Comparison of ENCODE assay signal across 8 cellular contexts in genomic region chr10:124744688-124745055, GRCh38. TPM values are rescaled to one million over a fixed set of nuclear protein-coding genes. Genes with fewer than 3 reads are reported as not detected.
DNase-seq lines count a peak whose midpoint lies in the region; ATAC-seq and TF ChIP-seq lines count a peak whose summit lies in the region.

No MANE protein-coding gene starts in this region.

- ATAC-seq in memory B cell (ENCODE audit: low read depth): no peak
- no peak for ATAC-seq in GM18519 (IDR thresholded peaks at IDR 0.05; ENCODE audit: low FRiP score, unreplicated experiment)

- TF ChIP-seq CTCF in Calu3 (IDR thresholded peaks at IDR 0.05; ENCODE audit: unreplicated experiment): no peak
- no peak for TF ChIP-seq CTCF in vagina (IDR thresholded peaks at IDR 0.05)

- BruUV-seq in Calu3 (replicated peaks; lab: Mats Ljungman, UMichigan): no TSS peak

- intact Hi-C loops in Calu3 (cut with micrococcal nuclease; ENCODE audit: unreplicated experiment): loop anchor here (5.0 to 10.0 kb wide), 2 partner anchors 37 to 130 kb away; no protein-coding TSS in a partner anchor
- intact Hi-C loops in vagina (cut with DNase I): loop anchor here (2.0 to 5.0 kb wide), 3 partner anchors 42 to 208 kb away; no protein-coding TSS in a partner anchor

- H3K27ac ChIP-seq in cingulate gyrus (ENCODE audit: low read depth, low read length): peak overlapping the region; percentile 72
- H3K27ac ChIP-seq in vagina: peak overlapping the region; percentile 76

- CTCF ChIA-PET in Calu3 (lab: Charles Lee): interaction anchor here (0.5 to 1.4 kb wide), 3 partner anchors 203 to 621 kb away, joined by 3 to 9 read pairs (median 6); no protein-coding TSS in a partner anchor

- no peaks in the 10 kb centered on the region for H3K27me3 ChIP-seq in MG63
- H3K27me3 ChIP-seq in vagina: no peaks in the 10 kb centered on the region

- peaks cover 70% of the 10 kb centered on the region for H3K4me1 ChIP-seq in vagina

- peak; percentile 12 for DNase-seq in Calu3
- DNase-seq in MG63: no peak
- no peak for DNase-seq in memory B cell (ENCODE audit: low spot score in 2 of 2)
- DNase-seq in vagina (ENCODE audit: extremely low spot score in 2 of 2): peak in 1 of 2 donors; percentile 90
- DNase-seq in activated CD8-positive, alpha-beta memory T cell treated with anti-CD3 and anti-CD28 coated beads, Interleukin-2, amount 50 U/mL, for 4 hours: no peak
- no peak for DNase-seq in DMS79 treated with DMSO at 0.1 percent for 48 hours (lab: John Stamatoyannopoulos, UW)

- H3K9me3 Mint-ChIP-seq in Calu3 (ENCODE audit: low read depth, unreplicated experiment) (no peaks in the 10 kb centered on the region), memory B cell (no peaks in the 10 kb centered on the region)

- H3K27ac Mint-ChIP-seq in Calu3 (ENCODE audit: unreplicated experiment) (no peak overlapping the region), memory B cell (peak overlapping the region; percentile 69)

- H3K4me3 Mint-ChIP-seq in Calu3 (ENCODE audit: low read depth, unreplicated experiment) (no peak overlapping the region), memory B cell (peak overlapping the region; percentile 64)

- peak overlapping the region; percentile 41 for H3K4me3 ChIP-seq in MG63
- peak overlapping the region; percentile 74 to 87 for H3K4me3 ChIP-seq in vagina

- peaks cover 11% of the 10 kb centered on the region for H3K36me3 ChIP-seq in MG63
- no peaks in the 10 kb centered on the region for H3K36me3 ChIP-seq in vagina

- H3K4me1 Mint-ChIP-seq in Calu3 (ENCODE audit: low read depth, unreplicated experiment) (peaks cover 21% of the 10 kb centered on the region), memory B cell (peaks cover 26% of the 10 kb centered on the region)

- no peaks in the 10 kb centered on the region for H3K27me3 Mint-ChIP-seq in Calu3 (ENCODE audit: unreplicated experiment)
- H3K27me3 Mint-ChIP-seq in memory B cell: no peaks in the 10 kb centered on the region

- peaks cover 15% of the 10 kb centered on the region for H3K36me3 Mint-ChIP-seq in Calu3 (ENCODE audit: insufficient read depth, unreplicated experiment)
- H3K36me3 Mint-ChIP-seq in memory B cell: peaks cover 1% of the 10 kb centered on the region

- no peak for TF ChIP-seq POLR2A in vagina (IDR thresholded peaks at IDR 0.05)

- H3K9me3 ChIP-seq in MG63 (no peaks in the 10 kb centered on the region), vagina (no peaks in the 10 kb centered on the region)

RNA-seq across cellular contexts. Expression of gene FAM53B, which starts 0.5 kb away (rescaled TPM):
- total RNA-seq in Calu3 (2022) (11.2 and 12.5 TPM in 2 replicates), vagina (35.1 TPM)
- 14.4 and 15.8 TPM in 2 replicates for total RNA-seq in MG63 (2014; rRNA removed; shearing (Covaris generic); ENCODE audit: low replicate concordance)

RNA-seq across cellular contexts. Expression of gene EEF1AKMT2, which starts 47.0 kb away (rescaled TPM):
- total RNA-seq in Calu3 (2022): 13.0 and 13.2 TPM in 2 replicates
- 23.1 and 43.0 TPM in 2 replicates for total RNA-seq in MG63 (2014; rRNA removed; shearing (Covaris generic); ENCODE audit: low replicate concordance)
- total RNA-seq in vagina: 17.9 TPM

RNA-seq across cellular contexts. Expression of gene ABRAXAS2, which starts 56.9 kb away (rescaled TPM):
- 11.8 and 13.0 TPM in 2 replicates for total RNA-seq in Calu3 (2022)
- total RNA-seq in MG63 (2014; rRNA removed; shearing (Covaris generic); ENCODE audit: low replicate concordance): 17.6 and 23.7 TPM in 2 replicates
- total RNA-seq in vagina: 9.3 TPM
